In the genomic region with DNA sequence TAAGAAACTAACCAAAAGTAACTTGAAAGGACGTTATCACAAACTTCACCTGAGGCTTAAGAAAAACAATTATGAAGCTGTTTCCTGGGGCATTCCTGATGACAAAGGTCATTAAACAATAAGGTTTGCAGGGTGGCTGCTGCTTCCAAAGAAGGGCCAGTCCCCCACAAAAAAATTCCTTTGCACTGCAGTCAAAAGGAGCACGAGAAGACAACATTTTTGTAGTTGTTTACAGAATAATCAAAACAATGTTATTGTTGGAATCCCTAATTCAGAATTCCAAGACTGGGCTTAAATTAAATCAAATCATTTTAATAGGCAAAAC, we compare ENCODE assay signal across 1 cellular context.
TF ChIP-seq lines count a peak whose summit lies in the region.

No MANE protein-coding gene starts in this region.

TF ChIP-seq in K562, 482 proteins besides CTCF, POLR2A, EP300 and RAD21 (continued from another document and continues in another):
- TF ChIP-seq, protein P1, sequence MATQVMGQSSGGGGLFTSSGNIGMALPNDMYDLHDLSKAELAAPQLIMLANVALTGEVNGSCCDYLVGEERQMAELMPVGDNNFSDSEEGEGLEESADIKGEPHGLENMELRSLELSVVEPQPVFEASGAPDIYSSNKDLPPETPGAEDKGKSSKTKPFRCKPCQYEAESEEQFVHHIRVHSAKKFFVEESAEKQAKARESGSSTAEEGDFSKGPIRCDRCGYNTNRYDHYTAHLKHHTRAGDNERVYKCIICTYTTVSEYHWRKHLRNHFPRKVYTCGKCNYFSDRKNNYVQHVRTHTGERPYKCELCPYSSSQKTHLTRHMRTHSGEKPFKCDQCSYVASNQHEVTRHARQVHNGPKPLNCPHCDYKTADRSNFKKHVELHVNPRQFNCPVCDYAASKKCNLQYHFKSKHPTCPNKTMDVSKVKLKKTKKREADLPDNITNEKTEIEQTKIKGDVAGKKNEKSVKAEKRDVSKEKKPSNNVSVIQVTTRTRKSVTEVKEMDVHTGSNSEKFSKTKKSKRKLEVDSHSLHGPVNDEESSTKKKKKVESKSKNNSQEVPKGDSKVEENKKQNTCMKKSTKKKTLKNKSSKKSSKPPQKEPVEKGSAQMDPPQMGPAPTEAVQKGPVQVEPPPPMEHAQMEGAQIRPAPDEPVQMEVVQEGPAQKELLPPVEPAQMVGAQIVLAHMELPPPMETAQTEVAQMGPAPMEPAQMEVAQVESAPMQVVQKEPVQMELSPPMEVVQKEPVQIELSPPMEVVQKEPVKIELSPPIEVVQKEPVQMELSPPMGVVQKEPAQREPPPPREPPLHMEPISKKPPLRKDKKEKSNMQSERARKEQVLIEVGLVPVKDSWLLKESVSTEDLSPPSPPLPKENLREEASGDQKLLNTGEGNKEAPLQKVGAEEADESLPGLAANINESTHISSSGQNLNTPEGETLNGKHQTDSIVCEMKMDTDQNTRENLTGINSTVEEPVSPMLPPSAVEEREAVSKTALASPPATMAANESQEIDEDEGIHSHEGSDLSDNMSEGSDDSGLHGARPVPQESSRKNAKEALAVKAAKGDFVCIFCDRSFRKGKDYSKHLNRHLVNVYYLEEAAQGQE (CRISPR knock-in tag; IDR thresholded peaks at IDR 0.05; ENCODE audit: low read depth): no peak
- TF ChIP-seq, protein P2, sequence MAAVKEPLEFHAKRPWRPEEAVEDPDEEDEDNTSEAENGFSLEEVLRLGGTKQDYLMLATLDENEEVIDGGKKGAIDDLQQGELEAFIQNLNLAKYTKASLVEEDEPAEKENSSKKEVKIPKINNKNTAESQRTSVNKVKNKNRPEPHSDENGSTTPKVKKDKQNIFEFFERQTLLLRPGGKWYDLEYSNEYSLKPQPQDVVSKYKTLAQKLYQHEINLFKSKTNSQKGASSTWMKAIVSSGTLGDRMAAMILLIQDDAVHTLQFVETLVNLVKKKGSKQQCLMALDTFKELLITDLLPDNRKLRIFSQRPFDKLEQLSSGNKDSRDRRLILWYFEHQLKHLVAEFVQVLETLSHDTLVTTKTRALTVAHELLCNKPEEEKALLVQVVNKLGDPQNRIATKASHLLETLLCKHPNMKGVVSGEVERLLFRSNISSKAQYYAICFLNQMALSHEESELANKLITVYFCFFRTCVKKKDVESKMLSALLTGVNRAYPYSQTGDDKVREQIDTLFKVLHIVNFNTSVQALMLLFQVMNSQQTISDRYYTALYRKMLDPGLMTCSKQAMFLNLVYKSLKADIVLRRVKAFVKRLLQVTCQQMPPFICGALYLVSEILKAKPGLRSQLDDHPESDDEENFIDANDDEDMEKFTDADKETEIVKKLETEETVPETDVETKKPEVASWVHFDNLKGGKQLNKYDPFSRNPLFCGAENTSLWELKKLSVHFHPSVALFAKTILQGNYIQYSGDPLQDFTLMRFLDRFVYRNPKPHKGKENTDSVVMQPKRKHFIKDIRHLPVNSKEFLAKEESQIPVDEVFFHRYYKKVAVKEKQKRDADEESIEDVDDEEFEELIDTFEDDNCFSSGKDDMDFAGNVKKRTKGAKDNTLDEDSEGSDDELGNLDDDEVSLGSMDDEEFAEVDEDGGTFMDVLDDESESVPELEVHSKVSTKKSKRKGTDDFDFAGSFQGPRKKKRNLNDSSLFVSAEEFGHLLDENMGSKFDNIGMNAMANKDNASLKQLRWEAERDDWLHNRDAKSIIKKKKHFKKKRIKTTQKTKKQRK (IDR thresholded peaks at IDR 0.05; ENCODE audit: borderline replicate concordance, low read depth, low read length): no peak
- TF ChIP-seq ZNF436 (CRISPR knock-in tag; IDR thresholded peaks at IDR 0.05) (no peak), GTF3C2 (IDR thresholded peaks at IDR 0.05; ENCODE audit: borderline replicate concordance, extremely low read depth, insufficient read length) (no peak), JUND (IDR thresholded peaks at IDR 0.05; ENCODE audit: borderline replicate concordance, low read depth, low read length) (no peak), JUND (tag; IDR thresholded peaks at IDR 0.05; ENCODE audit: borderline replicate concordance, low read depth, low read length) (peak; percentile 60; the same call in 1 of the 3 replicates), ZC3H8 (IDR thresholded peaks at IDR 0.05) (no peak), CEBPG (CRISPR knock-in tag; IDR thresholded peaks at IDR 0.05) (no peak), CEBPG (tag; conservative IDR thresholded peaks at IDR 0.05 in 1 of 2, IDR thresholded peaks at IDR 0.05 in 1 of 2) (0 out of 4 replicates have a peak, but pooled peaks of 1 of the 2 experiments have one; percentile 14), ASH1L (IDR thresholded peaks at IDR 0.05; ENCODE audit: borderline replicate concordance, low read depth, partially characterized antibody) (no peak), GATAD2A (IDR thresholded peaks at IDR 0.05) (no peak), PRMT5 (CRISPR knock-in tag; IDR thresholded peaks at IDR 0.05) (no peak), TEAD1 (CRISPR knock-in tag; IDR thresholded peaks at IDR 0.05) (no peak), SMAD2 (IDR thresholded peaks at IDR 0.05; ENCODE audit: low read depth, low read length) (no peak), THRB (CRISPR knock-in tag; conservative IDR thresholded peaks at IDR 0.05) (no peak), THRAP3 (IDR thresholded peaks at IDR 0.05; ENCODE audit: borderline replicate concordance) (no peak), NR1H2 (CRISPR knock-in tag; IDR thresholded peaks at IDR 0.05) (no peak), MEIS2 (IDR thresholded peaks at IDR 0.05; ENCODE audit: partially characterized antibody) (no peak), SRSF9 (IDR thresholded peaks at IDR 0.05; ENCODE audit: borderline replicate concordance, low read depth, low read length) (no peak), IRF1 (CRISPR knock-in tag; IDR thresholded peaks at IDR 0.05; ENCODE audit: borderline replicate concordance) (no peak), HIVEP1 (CRISPR knock-in tag; IDR thresholded peaks at IDR 0.05) (no peak), OTX1 (CRISPR knock-in tag; IDR thresholded peaks at IDR 0.05) (no peak), POLR2G (IDR thresholded peaks at IDR 0.05; ENCODE audit: low read depth, low read length) (no peak), AFF1 (IDR thresholded peaks at IDR 0.05; ENCODE audit: low read depth in 1 of 2, partially characterized antibody in 2 of 2) (peak in 1 of 2 experiments; percentile 2), KDM5B (IDR thresholded peaks at IDR 0.05; ENCODE audit: insufficient replicate concordance, low read depth, low read length) (no peak), ZNF445 (CRISPR knock-in tag; IDR thresholded peaks at IDR 0.05; ENCODE audit: low read depth) (no peak), TCF15 (CRISPR knock-in tag; IDR thresholded peaks at IDR 0.05) (no peak), SIN3A (IDR thresholded peaks at IDR 0.05; ENCODE audit: borderline replicate concordance in 2 of 2, control insufficient read depth in 1 of 2, low read depth in 2 of 2, low read length in 2 of 2) (no peak), NUFIP1 (IDR thresholded peaks at IDR 0.05; ENCODE audit: partially characterized antibody) (peak; percentile 52), ETV1 (tag; conservative IDR thresholded peaks at IDR 0.05; ENCODE audit: low read depth) (no peak), NFRKB (IDR thresholded peaks at IDR 0.05; ENCODE audit: low read depth) (0 out of 2 replicates have a peak, but pooled peaks have one; percentile 23), FIP1L1 (IDR thresholded peaks at IDR 0.05; ENCODE audit: low read depth, low read length, poor library complexity, severe bottlenecking) (no peak), ZNF253 (CRISPR knock-in tag; conservative IDR thresholded peaks at IDR 0.05) (no peak), ZNF77 (CRISPR knock-in tag; IDR thresholded peaks at IDR 0.05) (no peak)
- TF ChIP-seq, protein P3, sequence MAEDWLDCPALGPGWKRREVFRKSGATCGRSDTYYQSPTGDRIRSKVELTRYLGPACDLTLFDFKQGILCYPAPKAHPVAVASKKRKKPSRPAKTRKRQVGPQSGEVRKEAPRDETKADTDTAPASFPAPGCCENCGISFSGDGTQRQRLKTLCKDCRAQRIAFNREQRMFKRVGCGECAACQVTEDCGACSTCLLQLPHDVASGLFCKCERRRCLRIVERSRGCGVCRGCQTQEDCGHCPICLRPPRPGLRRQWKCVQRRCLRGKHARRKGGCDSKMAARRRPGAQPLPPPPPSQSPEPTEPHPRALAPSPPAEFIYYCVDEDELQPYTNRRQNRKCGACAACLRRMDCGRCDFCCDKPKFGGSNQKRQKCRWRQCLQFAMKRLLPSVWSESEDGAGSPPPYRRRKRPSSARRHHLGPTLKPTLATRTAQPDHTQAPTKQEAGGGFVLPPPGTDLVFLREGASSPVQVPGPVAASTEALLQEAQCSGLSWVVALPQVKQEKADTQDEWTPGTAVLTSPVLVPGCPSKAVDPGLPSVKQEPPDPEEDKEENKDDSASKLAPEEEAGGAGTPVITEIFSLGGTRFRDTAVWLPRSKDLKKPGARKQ (CRISPR knock-in tag; IDR thresholded peaks at IDR 0.05): no peak
